In genomic region chr2:109945362-109945761, GRCh38 we compare ENCODE assay signal across 1 cellular context. TPM values are rescaled to one million over a fixed set of nuclear protein-coding genes. Genes with fewer than 3 reads are reported as not detected.
"Had no signal": no experiment of that assay in that cellular context is flagged by ENCODE, and none has a peak within 500 bp of the region (broad histone marks: within the 10 kb centered on the region; RNA-seq: fewer than 3 reads in every experiment).

No MANE protein-coding gene starts in this region.

RNA-seq across cellular contexts. Expression of gene LIMS3, which starts 46.9 kb away (rescaled TPM):
- total RNA-seq: renal cortical epithelial cell had no signal
